Comparison of ENCODE assay signal across 9 cellular contexts in the genomic region with DNA sequence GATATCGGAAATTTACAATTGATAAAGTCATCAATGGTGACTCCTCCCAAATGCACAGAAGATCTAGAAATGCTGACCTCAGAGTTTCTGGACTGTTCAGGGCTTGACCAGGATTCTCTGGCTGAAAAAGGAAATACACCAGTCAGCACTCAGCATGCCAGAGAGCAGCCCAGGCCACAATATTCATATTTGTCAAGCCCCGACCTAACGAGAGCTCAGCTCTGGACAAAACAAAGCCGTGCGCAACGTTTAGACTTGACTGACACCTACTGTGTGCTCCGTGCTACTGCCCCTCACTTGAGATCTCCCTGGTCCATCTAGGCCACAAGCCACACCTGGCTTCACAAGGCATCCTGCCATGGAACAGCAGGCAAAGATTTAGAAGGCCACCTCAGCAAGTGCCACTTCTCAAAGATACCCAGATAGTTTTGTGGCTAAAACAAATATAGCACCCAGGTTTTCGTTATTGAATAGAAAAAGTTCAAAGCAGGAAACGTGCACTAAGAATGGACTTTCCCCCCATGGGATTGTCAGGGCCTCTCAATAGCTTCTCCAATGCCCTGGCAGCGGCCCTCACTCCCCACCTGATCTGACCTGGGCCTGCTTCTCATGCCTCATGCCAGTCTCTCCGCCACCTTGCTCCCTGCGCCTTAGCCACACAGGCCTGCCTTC.
DNase-seq lines count a peak whose midpoint lies in the region; ATAC-seq and TF ChIP-seq lines count a peak whose summit lies in the region.
"Had no signal": no experiment of that assay in that cellular context is flagged by ENCODE, and none has a peak within 500 bp of the region (broad histone marks: within the 10 kb centered on the region; RNA-seq: fewer than 3 reads in every experiment).

No MANE protein-coding gene starts in this region.

- ATAC-seq in activated CD4-positive, alpha-beta T cell treated with anti-CD3 and anti-CD28 coated beads for 36 hours = peak; percentile 37
- ATAC-seq in HG02678 (IDR thresholded peaks at IDR 0.05; ENCODE audit: unreplicated experiment) (peak; percentile 70), T-helper 17 cell (peak; percentile 51), left ventricle myocardium superior (peak; percentile 43)

- H3K9me3 ChIP-seq in T-helper 17 cell (ENCODE audit: control insufficient read depth, low read length, poor library complexity, severe bottlenecking) (no peaks in the 10 kb centered on the region), stomach (no peaks in the 10 kb centered on the region)

- WGBS in stomach, 5 donors = 24 to 50% (median 40%) methylated on average over 12 of the region's 12 CpGs

- no peaks in the 10 kb centered on the region for H3K9me3 Mint-ChIP-seq in activated CD4-positive, alpha-beta T cell treated with anti-CD3 and anti-CD28 coated beads for 36 hours (ENCODE audit: low read depth)

- H3K4me3 ChIP-seq in stomach = no peak overlapping the region

- H3K4me3 Mint-ChIP-seq in activated CD4-positive, alpha-beta T cell treated with anti-CD3 and anti-CD28 coated beads for 36 hours = peak overlapping the region; percentile 17
- H3K4me3 Mint-ChIP-seq in T-helper 17 cell = peak overlapping the region; percentile 90

- no peaks in the 10 kb centered on the region for H3K27me3 Mint-ChIP-seq in activated CD4-positive, alpha-beta T cell treated with anti-CD3 and anti-CD28 coated beads for 36 hours
- no peaks in the 10 kb centered on the region for H3K27me3 Mint-ChIP-seq in T-helper 17 cell

- peaks cover 52% of the 10 kb centered on the region for H3K36me3 Mint-ChIP-seq in activated CD4-positive, alpha-beta T cell treated with anti-CD3 and anti-CD28 coated beads for 36 hours (ENCODE audit: low read depth)
- peaks cover 17% of the 10 kb centered on the region for H3K36me3 Mint-ChIP-seq in T-helper 17 cell (ENCODE audit: low read depth)

- CTCF ChIA-PET in activated CD4-positive, alpha-beta T cell treated with anti-CD3 and anti-CD28 coated beads for 36 hours (lab: Charles Lee) = interaction anchor here (0.7 kb wide), 1 partner anchor 11 kb away, joined by 4 read pairs; no protein-coding TSS in a partner anchor

- DNase-seq in activated CD4-positive, alpha-beta T cell treated with anti-CD3 and anti-CD28 coated beads for 36 hours = peak; percentile 48
- DNase-seq in activated CD4-positive, alpha-beta T cell treated with anti-CD3 and anti-CD28 coated beads for 48 hours = no peak
- DNase-seq in T-helper 17 cell = peak in 1 of 3 donors; percentile 27
- DNase-seq in left ventricle myocardium superior = no peak
- DNase-seq in stomach = no peak
- DNase-seq in DMS79 treated with DMSO at 0.1 percent for 48 hours (lab: John Stamatoyannopoulos, UW) = no peak
- DNase-seq in NCI-H2171 (lab: John Stamatoyannopoulos, UW) = no peak

- peak overlapping the region; percentile 86 for H3K27ac Mint-ChIP-seq in activated CD4-positive, alpha-beta T cell treated with anti-CD3 and anti-CD28 coated beads for 36 hours
- peak overlapping the region; percentile 99 for H3K27ac Mint-ChIP-seq in T-helper 17 cell

- TF ChIP-seq CTCF in stomach (IDR thresholded peaks at IDR 0.05) = no peak

- H3K27ac ChIP-seq in stomach = peak overlapping the region; percentile 69 to 90 (median 82)
- H3K27ac ChIP-seq: C4-2B had no signal

- peaks cover 93% of the 10 kb centered on the region for H3K4me1 Mint-ChIP-seq in activated CD4-positive, alpha-beta T cell treated with anti-CD3 and anti-CD28 coated beads for 36 hours
- H3K4me1 Mint-ChIP-seq in T-helper 17 cell = peaks cover 81% of the 10 kb centered on the region

- peaks cover 0 to 3% (median 0%) of the 10 kb centered on the region in 4 donors for H3K36me3 ChIP-seq in stomach

- intact Hi-C loops in activated CD4-positive, alpha-beta T cell treated with anti-CD3 and anti-CD28 coated beads for 36 hours (cut with DNase I, micrococcal nuclease) = no loop called here
- intact Hi-C loops in left ventricle myocardium superior (cut with micrococcal nuclease) (no loop called here), stomach (cut with DNase I; ENCODE audit: low total_unique reads) (no loop called here)

- TF ChIP-seq EP300 in stomach (IDR thresholded peaks at IDR 0.05) = no peak

- no peak for TF ChIP-seq POLR2A in stomach (IDR thresholded peaks at IDR 0.05)

- H3K27me3 ChIP-seq in stomach = no peaks in the 10 kb centered on the region

- POLR2A ChIA-PET in activated CD4-positive, alpha-beta T cell treated with anti-CD3 and anti-CD28 coated beads for 36 hours (lab: Charles Lee) = interaction anchor here (0.6 to 1.2 kb wide), 3 partner anchors 9 to 371 kb away, joined by 3 to 6 read pairs (median 3); no protein-coding TSS in a partner anchor

- H3K4me1 ChIP-seq in stomach = peaks cover 64 to 97% (median 75%) of the 10 kb centered on the region in 4 donors
